In genomic region chr6:17729223-17730077, GRCh38 we compare ENCODE assay signal across 1 cellular context.
TF ChIP-seq lines count a peak whose summit lies in the region.

No MANE protein-coding gene starts in this region.

TF ChIP-seq in K562, 482 proteins besides CTCF, POLR2A, EP300 and RAD21 (continued from another document and continues in another):
- TF ChIP-seq, protein P1, sequence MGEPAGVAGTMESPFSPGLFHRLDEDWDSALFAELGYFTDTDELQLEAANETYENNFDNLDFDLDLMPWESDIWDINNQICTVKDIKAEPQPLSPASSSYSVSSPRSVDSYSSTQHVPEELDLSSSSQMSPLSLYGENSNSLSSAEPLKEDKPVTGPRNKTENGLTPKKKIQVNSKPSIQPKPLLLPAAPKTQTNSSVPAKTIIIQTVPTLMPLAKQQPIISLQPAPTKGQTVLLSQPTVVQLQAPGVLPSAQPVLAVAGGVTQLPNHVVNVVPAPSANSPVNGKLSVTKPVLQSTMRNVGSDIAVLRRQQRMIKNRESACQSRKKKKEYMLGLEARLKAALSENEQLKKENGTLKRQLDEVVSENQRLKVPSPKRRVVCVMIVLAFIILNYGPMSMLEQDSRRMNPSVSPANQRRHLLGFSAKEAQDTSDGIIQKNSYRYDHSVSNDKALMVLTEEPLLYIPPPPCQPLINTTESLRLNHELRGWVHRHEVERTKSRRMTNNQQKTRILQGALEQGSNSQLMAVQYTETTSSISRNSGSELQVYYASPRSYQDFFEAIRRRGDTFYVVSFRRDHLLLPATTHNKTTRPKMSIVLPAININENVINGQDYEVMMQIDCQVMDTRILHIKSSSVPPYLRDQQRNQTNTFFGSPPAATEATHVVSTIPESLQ (CRISPR knock-in tag; IDR thresholded peaks at IDR 0.05): no peak
- TF ChIP-seq HDAC2 (IDR thresholded peaks at IDR 0.05): no peak
- no peak for TF ChIP-seq ARID2 (IDR thresholded peaks at IDR 0.05)
- TF ChIP-seq DEAF1 (CRISPR knock-in tag; IDR thresholded peaks at IDR 0.05): 0 out of 2 replicates have a peak, but pooled peaks have one; percentile 7
- TF ChIP-seq NCOA4 (IDR thresholded peaks at IDR 0.05; ENCODE audit: partially characterized antibody): no peak
- no peak for TF ChIP-seq SIN3A (IDR thresholded peaks at IDR 0.05; ENCODE audit: borderline replicate concordance in 2 of 2, control insufficient read depth in 1 of 2, low read depth in 2 of 2, low read length in 2 of 2)
- TF ChIP-seq PRPF4 (IDR thresholded peaks at IDR 0.05; ENCODE audit: insufficient read depth, low read depth, low read length, poor library complexity, severe bottlenecking): no peak
- TF ChIP-seq STAG1 (CRISPR knock-in tag; IDR thresholded peaks at IDR 0.05; ENCODE audit: borderline replicate concordance): no peak
- no peak for TF ChIP-seq ILK (tag; IDR thresholded peaks at IDR 0.05; ENCODE audit: borderline replicate concordance, low read depth)
- no peak for TF ChIP-seq TEAD1 (CRISPR knock-in tag; IDR thresholded peaks at IDR 0.05)
- no peak for TF ChIP-seq NELFE (IDR thresholded peaks at IDR 0.05; ENCODE audit: insufficient read depth, insufficient read length)
- TF ChIP-seq, protein P2, sequence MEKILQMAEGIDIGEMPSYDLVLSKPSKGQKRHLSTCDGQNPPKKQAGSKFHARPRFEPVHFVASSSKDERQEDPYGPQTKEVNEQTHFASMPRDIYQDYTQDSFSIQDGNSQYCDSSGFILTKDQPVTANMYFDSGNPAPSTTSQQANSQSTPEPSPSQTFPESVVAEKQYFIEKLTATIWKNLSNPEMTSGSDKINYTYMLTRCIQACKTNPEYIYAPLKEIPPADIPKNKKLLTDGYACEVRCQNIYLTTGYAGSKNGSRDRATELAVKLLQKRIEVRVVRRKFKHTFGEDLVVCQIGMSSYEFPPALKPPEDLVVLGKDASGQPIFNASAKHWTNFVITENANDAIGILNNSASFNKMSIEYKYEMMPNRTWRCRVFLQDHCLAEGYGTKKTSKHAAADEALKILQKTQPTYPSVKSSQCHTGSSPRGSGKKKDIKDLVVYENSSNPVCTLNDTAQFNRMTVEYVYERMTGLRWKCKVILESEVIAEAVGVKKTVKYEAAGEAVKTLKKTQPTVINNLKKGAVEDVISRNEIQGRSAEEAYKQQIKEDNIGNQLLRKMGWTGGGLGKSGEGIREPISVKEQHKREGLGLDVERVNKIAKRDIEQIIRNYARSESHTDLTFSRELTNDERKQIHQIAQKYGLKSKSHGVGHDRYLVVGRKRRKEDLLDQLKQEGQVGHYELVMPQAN (IDR thresholded peaks at IDR 0.05; ENCODE audit: borderline replicate concordance): no peak
- TF ChIP-seq MCM5 (IDR thresholded peaks at IDR 0.05; ENCODE audit: low read depth): no peak
- no peak for TF ChIP-seq MAX (CRISPR knock-in tag; IDR thresholded peaks at IDR 0.05)
- TF ChIP-seq TRIM24 (IDR thresholded peaks at IDR 0.05): peak; percentile 75 to 86
- TF ChIP-seq NFYB (IDR thresholded peaks at IDR 0.05; ENCODE audit: extremely low read depth, insufficient read length): peak; percentile 85
- TF ChIP-seq TSC22D4 (tag; IDR thresholded peaks at IDR 0.05): no peak
- TF ChIP-seq, protein P3, sequence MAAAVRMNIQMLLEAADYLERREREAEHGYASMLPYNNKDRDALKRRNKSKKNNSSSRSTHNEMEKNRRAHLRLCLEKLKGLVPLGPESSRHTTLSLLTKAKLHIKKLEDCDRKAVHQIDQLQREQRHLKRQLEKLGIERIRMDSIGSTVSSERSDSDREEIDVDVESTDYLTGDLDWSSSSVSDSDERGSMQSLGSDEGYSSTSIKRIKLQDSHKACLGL (CRISPR knock-in tag; IDR thresholded peaks at IDR 0.05; ENCODE audit: borderline replicate concordance, poor library complexity, severe bottlenecking): no peak
- no peak for TF ChIP-seq ZC3H4 (CRISPR knock-in tag; IDR thresholded peaks at IDR 0.05; ENCODE audit: borderline replicate concordance)
- no peak for TF ChIP-seq ID3 (CRISPR knock-in tag; IDR thresholded peaks at IDR 0.05)
- no peak for TF ChIP-seq ID3 (tag; IDR thresholded peaks at IDR 0.05)
- TF ChIP-seq, protein P4, sequence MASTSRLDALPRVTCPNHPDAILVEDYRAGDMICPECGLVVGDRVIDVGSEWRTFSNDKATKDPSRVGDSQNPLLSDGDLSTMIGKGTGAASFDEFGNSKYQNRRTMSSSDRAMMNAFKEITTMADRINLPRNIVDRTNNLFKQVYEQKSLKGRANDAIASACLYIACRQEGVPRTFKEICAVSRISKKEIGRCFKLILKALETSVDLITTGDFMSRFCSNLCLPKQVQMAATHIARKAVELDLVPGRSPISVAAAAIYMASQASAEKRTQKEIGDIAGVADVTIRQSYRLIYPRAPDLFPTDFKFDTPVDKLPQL (IDR thresholded peaks at IDR 0.05; ENCODE audit: extremely low read depth, insufficient read length): no peak
- 0 out of 2 replicates have a peak, but pooled peaks have one; percentile 42 for TF ChIP-seq NFE2 (IDR thresholded peaks at IDR 0.05; ENCODE audit: low read depth)
- peak; percentile 77 for TF ChIP-seq MEIS2 (IDR thresholded peaks at IDR 0.05; ENCODE audit: partially characterized antibody)
- no peak for TF ChIP-seq PTTG1 (tag; IDR thresholded peaks at IDR 0.05; ENCODE audit: low read depth)
- no peak for TF ChIP-seq ZNF23 (CRISPR knock-in tag; IDR thresholded peaks at IDR 0.05)
- TF ChIP-seq, protein P5, sequence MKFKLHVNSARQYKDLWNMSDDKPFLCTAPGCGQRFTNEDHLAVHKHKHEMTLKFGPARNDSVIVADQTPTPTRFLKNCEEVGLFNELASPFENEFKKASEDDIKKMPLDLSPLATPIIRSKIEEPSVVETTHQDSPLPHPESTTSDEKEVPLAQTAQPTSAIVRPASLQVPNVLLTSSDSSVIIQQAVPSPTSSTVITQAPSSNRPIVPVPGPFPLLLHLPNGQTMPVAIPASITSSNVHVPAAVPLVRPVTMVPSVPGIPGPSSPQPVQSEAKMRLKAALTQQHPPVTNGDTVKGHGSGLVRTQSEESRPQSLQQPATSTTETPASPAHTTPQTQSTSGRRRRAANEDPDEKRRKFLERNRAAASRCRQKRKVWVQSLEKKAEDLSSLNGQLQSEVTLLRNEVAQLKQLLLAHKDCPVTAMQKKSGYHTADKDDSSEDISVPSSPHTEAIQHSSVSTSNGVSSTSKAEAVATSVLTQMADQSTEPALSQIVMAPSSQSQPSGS (CRISPR knock-in tag; IDR thresholded peaks at IDR 0.05): 0 out of 2 replicates have a peak, but pooled peaks have one; percentile 40
- TF ChIP-seq USF2 (CRISPR knock-in tag; IDR thresholded peaks at IDR 0.05): no peak
- TF ChIP-seq ZNF785 (CRISPR knock-in tag; IDR thresholded peaks at IDR 0.05): no peak
- no peak for TF ChIP-seq PHB (CRISPR knock-in tag; IDR thresholded peaks at IDR 0.05)
- TF ChIP-seq C11orf30 (IDR thresholded peaks at IDR 0.05; ENCODE audit: low read depth): peak; percentile 72
- TF ChIP-seq THAP12 (CRISPR knock-in tag; IDR thresholded peaks at IDR 0.05): no peak
- TF ChIP-seq CTBP1 (IDR thresholded peaks at IDR 0.05; ENCODE audit: borderline replicate concordance): no peak
- no peak for TF ChIP-seq BCOR (IDR thresholded peaks at IDR 0.05)
- TF ChIP-seq KAT8 (IDR thresholded peaks at IDR 0.05; ENCODE audit: low read depth): no peak
- no peak; the same call in 1 of the 2 replicates for TF ChIP-seq ZNF431 (CRISPR knock-in tag; IDR thresholded peaks at IDR 0.05)
- no peak for TF ChIP-seq ZNF695 (CRISPR knock-in tag; IDR thresholded peaks at IDR 0.05)
- TF ChIP-seq TAF9B (IDR thresholded peaks at IDR 0.05; ENCODE audit: partially characterized antibody): no peak
- no peak for TF ChIP-seq SPI1 (IDR thresholded peaks at IDR 0.05; ENCODE audit: borderline replicate concordance, low read depth, low read length)
- TF ChIP-seq, protein P6, sequence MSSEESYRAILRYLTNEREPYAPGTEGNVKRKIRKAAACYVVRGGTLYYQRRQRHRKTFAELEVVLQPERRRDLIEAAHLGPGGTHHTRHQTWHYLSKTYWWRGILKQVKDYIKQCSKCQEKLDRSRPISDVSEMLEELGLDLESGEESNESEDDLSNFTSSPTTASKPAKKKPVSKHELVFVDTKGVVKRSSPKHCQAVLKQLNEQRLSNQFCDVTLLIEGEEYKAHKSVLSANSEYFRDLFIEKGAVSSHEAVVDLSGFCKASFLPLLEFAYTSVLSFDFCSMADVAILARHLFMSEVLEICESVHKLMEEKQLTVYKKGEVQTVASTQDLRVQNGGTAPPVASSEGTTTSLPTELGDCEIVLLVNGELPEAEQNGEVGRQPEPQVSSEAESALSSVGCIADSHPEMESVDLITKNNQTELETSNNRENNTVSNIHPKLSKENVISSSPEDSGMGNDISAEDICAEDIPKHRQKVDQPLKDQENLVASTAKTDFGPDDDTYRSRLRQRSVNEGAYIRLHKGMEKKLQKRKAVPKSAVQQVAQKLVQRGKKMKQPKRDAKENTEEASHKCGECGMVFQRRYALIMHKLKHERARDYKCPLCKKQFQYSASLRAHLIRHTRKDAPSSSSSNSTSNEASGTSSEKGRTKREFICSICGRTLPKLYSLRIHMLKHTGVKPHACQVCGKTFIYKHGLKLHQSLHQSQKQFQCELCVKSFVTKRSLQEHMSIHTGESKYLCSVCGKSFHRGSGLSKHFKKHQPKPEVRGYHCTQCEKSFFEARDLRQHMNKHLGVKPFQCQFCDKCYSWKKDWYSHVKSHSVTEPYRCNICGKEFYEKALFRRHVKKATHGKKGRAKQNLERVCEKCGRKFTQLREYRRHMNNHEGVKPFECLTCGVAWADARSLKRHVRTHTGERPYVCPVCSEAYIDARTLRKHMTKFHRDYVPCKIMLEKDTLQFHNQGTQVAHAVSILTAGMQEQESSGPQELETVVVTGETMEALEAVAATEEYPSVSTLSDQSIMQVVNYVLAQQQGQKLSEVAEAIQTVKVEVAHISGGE (CRISPR knock-in tag; IDR thresholded peaks at IDR 0.05): 0 out of 6 replicates have a peak, but pooled peaks of 1 of the 3 experiments have one; percentile 31
- no peak for TF ChIP-seq ZNF57 (CRISPR knock-in tag; IDR thresholded peaks at IDR 0.05)
- TF ChIP-seq U2AF2 (optimal IDR thresholded peaks at IDR 0.05; ENCODE audit: low read depth, low read length): no peak
- no peak for TF ChIP-seq NFIC (IDR thresholded peaks at IDR 0.05)
- TF ChIP-seq PHF21A (IDR thresholded peaks at IDR 0.05; ENCODE audit: borderline replicate concordance, low read depth): no peak
- no peak for TF ChIP-seq CAMTA2 (CRISPR knock-in tag; conservative IDR thresholded peaks at IDR 0.05)
- no peak for TF ChIP-seq MTA1 (IDR thresholded peaks at IDR 0.05; ENCODE audit: borderline replicate concordance)
- no peak for TF ChIP-seq E2F6 (IDR thresholded peaks at IDR 0.05; ENCODE audit: borderline replicate concordance in 1 of 2, extremely low read depth in 1 of 2, insufficient read depth in 1 of 2, insufficient read length in 1 of 2, low read depth in 1 of 2, low read length in 1 of 2, poor library complexity in 1 of 2, severe bottlenecking in 1 of 2)
- TF ChIP-seq TCFL5 (CRISPR knock-in tag; conservative IDR thresholded peaks at IDR 0.05): no peak
- peak; percentile 91 for TF ChIP-seq SMARCA4 (IDR thresholded peaks at IDR 0.05)
- TF ChIP-seq MTA2 (IDR thresholded peaks at IDR 0.05; ENCODE audit: low read depth): no peak
- no peak for TF ChIP-seq ETS2 (tag; IDR thresholded peaks at IDR 0.05; ENCODE audit: borderline replicate concordance, poor library complexity, severe bottlenecking)
- no peak for TF ChIP-seq ZFP36 (IDR thresholded peaks at IDR 0.05; ENCODE audit: low read depth, low read length, partially characterized antibody)
- peak; percentile 47; the same call in 1 of the 2 replicates for TF ChIP-seq TAL1 (IDR thresholded peaks at IDR 0.05)
- 0 out of 2 replicates have a peak, but pooled peaks have one; percentile 38 for TF ChIP-seq BRD4 (IDR thresholded peaks at IDR 0.05)
